1 cellular context compared by ENCODE assay signal in the genomic region with DNA sequence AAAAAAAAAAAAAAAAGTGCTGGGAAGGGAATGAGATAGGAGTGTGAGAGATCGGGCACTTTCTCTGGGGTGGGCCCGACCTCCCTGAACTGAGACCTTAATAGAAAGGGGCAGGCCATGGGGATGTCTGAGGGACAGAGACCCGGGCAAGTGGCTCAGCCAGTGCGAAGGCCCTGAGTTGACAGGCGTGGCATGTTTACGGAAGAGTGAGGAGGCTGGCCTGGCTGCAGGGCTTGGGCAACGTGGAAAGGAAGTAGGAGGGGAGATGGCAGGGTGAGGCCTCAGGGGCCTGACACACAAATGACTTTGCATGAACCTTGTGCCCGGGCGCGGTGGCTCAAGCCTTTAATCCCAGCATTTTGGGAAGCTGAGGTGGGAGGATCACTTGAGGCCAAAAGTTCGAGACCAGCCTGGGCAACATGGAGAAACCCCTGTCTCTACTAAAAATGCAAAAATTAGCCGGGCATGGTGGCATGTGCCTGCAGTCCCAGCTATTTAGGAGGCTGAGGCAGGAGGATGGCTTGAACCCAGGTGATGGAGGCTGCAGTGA.
TF ChIP-seq lines count a peak whose summit lies in the region.

No MANE protein-coding gene starts in this region.

TF ChIP-seq in HepG2, 621 proteins besides CTCF, POLR2A, EP300 and RAD21 (continued from another document):
- peak; percentile 80 for TF ChIP-seq CEBPG (CRISPR knock-in tag; IDR thresholded peaks at IDR 0.05)
